ENCODE assay signal across 1 cellular context in the genomic region with DNA sequence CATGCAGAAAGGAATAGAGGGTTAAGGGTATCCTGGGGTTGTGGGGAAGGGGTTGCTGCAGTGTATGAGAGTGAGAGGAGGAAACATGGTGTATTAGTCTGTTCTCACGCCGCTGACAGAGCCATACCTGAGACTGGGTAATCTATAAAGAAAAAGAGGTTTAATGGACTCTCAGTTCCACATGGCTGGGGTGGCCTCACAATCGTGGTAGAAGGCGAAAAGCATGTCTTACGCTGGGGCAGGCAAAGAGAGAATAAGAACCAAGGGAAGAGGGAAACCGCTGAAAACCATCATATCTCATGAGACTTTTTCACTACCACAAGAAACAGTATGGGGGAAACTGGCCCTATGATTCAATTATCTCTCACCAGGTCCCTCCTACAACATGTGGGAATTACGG.
TF ChIP-seq lines count a peak whose summit lies in the region.

No MANE protein-coding gene starts in this region.

TF ChIP-seq in IMR-90, 13 proteins besides CTCF, POLR2A, EP300 and RAD21 (continued from another document):
- TF ChIP-seq, protein P1, sequence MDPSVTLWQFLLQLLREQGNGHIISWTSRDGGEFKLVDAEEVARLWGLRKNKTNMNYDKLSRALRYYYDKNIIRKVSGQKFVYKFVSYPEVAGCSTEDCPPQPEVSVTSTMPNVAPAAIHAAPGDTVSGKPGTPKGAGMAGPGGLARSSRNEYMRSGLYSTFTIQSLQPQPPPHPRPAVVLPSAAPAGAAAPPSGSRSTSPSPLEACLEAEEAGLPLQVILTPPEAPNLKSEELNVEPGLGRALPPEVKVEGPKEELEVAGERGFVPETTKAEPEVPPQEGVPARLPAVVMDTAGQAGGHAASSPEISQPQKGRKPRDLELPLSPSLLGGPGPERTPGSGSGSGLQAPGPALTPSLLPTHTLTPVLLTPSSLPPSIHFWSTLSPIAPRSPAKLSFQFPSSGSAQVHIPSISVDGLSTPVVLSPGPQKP (IDR thresholded peaks at IDR 0.05; ENCODE audit: borderline replicate concordance, low read depth, low read length), result no peak
- TF ChIP-seq BHLHE40 (IDR thresholded peaks at IDR 0.05; ENCODE audit: low read depth, low read length) (no peak), RFX5 (IDR thresholded peaks at IDR 0.05; ENCODE audit: low read depth, low read length) (no peak), MXI1 (IDR thresholded peaks at IDR 0.05; ENCODE audit: borderline replicate concordance, low read depth, low read length) (no peak), SMC3 (IDR thresholded peaks at IDR 0.05; ENCODE audit: low read depth, low read length) (no peak), CHD1 (IDR thresholded peaks at IDR 0.05; ENCODE audit: low read depth, low read length) (no peak), FOS (IDR thresholded peaks at IDR 0.05; ENCODE audit: low read depth, low read length) (no peak), MAFK (IDR thresholded peaks at IDR 0.05; ENCODE audit: low read depth, low read length) (no peak), CEBPB (IDR thresholded peaks at IDR 0.05; ENCODE audit: low read depth, low read length) (no peak)
- TF ChIP-seq, protein P2, sequence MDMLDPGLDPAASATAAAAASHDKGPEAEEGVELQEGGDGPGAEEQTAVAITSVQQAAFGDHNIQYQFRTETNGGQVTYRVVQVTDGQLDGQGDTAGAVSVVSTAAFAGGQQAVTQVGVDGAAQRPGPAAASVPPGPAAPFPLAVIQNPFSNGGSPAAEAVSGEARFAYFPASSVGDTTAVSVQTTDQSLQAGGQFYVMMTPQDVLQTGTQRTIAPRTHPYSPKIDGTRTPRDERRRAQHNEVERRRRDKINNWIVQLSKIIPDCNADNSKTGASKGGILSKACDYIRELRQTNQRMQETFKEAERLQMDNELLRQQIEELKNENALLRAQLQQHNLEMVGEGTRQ (IDR thresholded peaks at IDR 0.05; ENCODE audit: low read depth, low read length), result no peak
TF ChIP-seq in IMR-90: peak in this region for 0.
